Comparison of ENCODE assay signal across 8 cellular contexts in genomic region chr15:50145451-50145872, GRCh38. TPM values are rescaled to one million over a fixed set of nuclear protein-coding genes. Genes with fewer than 3 reads are reported as not detected.
DNase-seq lines count a peak whose midpoint lies in the region; ATAC-seq and TF ChIP-seq lines count a peak whose summit lies in the region.

No MANE protein-coding gene starts in this region.

- intact Hi-C loops in Right ventricle myocardium inferior (cut with DNase I): loop anchor here (2.0 to 5.0 kb wide), 2 partner anchors 908 to 1283 kb away; no protein-coding TSS in a partner anchor
- intact Hi-C loops in cardiac septum (cut with DNase I): loop anchor here (5.0 to 10.0 kb wide), 3 partner anchors 911 to 1791 kb away; no protein-coding TSS in a partner anchor

- no peak for DNase-seq in Right ventricle myocardium inferior (ENCODE audit: missing footprints)
- DNase-seq in cardiac septum (ENCODE audit: low spot score): no peak
- DNase-seq in LHCN-M2 (ENCODE audit: low read depth): peak; percentile 87
- DNase-seq in RPMI7951 (ENCODE audit: low read depth): peak; percentile 82
- peak; percentile 81 for DNase-seq in epithelial cell of esophagus (ENCODE audit: low read depth)
- DNase-seq in middle frontal gyrus (ENCODE audit: extremely low spot score, low spot score): peak; percentile 45
- DNase-seq in stimulated activated CD8-positive, alpha-beta memory T cell treated with anti-CD3 and anti-CD28 coated beads, Interleukin-4, amount 100 ng/mL, for 48 hours: no peak

- ATAC-seq in Right ventricle myocardium inferior (peak; percentile 79), GM19397 (IDR thresholded peaks at IDR 0.05; ENCODE audit: unreplicated experiment) (no peak)

- peak; percentile 45 for TF ChIP-seq CTCF in epithelial cell of esophagus (IDR thresholded peaks at IDR 0.05; ENCODE audit: insufficient read depth, low read depth, low read length, missing control alignments)

- no peak overlapping the region for H3K4me3 ChIP-seq in epithelial cell of esophagus (ENCODE audit: low read length)

RNA-seq across cellular contexts. Expression of gene ATP8B4, which starts 26.4 kb away (rescaled TPM):
- total RNA-seq in Right ventricle myocardium inferior (6.1 TPM), cardiac septum (3.1 TPM), LHCN-M2 (2014; rRNA removed) (1.0 and 4.6 TPM in 2 replicates)
- polyA plus RNA-seq in LHCN-M2 (2012): 0.32 TPM
- 0.29 and 0.36 TPM in 2 replicates for total RNA-seq in RPMI7951 (2014; rRNA removed; shearing (Covaris generic))

RNA-seq across cellular contexts. Expression of gene SLC27A2, which starts 36.5 kb away (rescaled TPM):
- not detected for total RNA-seq in Right ventricle myocardium inferior
- not detected for total RNA-seq in cardiac septum
- not detected in 2 replicates for total RNA-seq in LHCN-M2 (2014; rRNA removed)
- not detected for polyA plus RNA-seq in LHCN-M2 (2012)
- total RNA-seq in RPMI7951 (2014; rRNA removed; shearing (Covaris generic)): 0.39 TPM in 1 of 2 replicates, not detected in the other

Comparison
In these comparisons a context has a peak if more than half of its experiments do, and no peak if none do; other contexts are left out.
1. DNase-seq: peak in LHCN-M2 (single experiment), RPMI7951 (single experiment), epithelial cell of esophagus (single experiment) and middle frontal gyrus (single experiment); none in Right ventricle myocardium inferior (single experiment), cardiac septum (single experiment) and stimulated activated CD8-positive, alpha-beta memory T cell treated with anti-CD3 and anti-CD28 coated beads, Interleukin-4, amount 100 ng/mL, for 48 hours (single experiment).